Comparison of ENCODE assay signal across 1 cellular context in genomic region chr5:180670157-180670556, GRCh38.
TF ChIP-seq lines count a peak whose summit lies in the region.

No MANE protein-coding gene starts in this region.

TF ChIP-seq in H1, 55 proteins besides CTCF, POLR2A, EP300 and RAD21:
- TF ChIP-seq TAF7 (optimal IDR thresholded peaks at IDR 0.05; ENCODE audit: borderline replicate concordance, low read depth, low read length): no peak
- no peak for TF ChIP-seq MAFK (IDR thresholded peaks at IDR 0.05; ENCODE audit: low read depth, low read length)
- no peak for TF ChIP-seq CBX8 (IDR thresholded peaks at IDR 0.05; ENCODE audit: borderline replicate concordance, low read depth, low read length)
- no peak for TF ChIP-seq SRF (IDR thresholded peaks at IDR 0.05; ENCODE audit: low read depth, low read length)
- TF ChIP-seq TCF12 (IDR thresholded peaks at IDR 0.05; ENCODE audit: low read depth, low read length): no peak
- no peak for TF ChIP-seq POLR2AphosphoS5 (IDR thresholded peaks at IDR 0.05; ENCODE audit: low read depth, low read length)
- no peak for TF ChIP-seq JUND (IDR thresholded peaks at IDR 0.05; ENCODE audit: low read length)
- TF ChIP-seq PHF8 (conservative IDR thresholded peaks at IDR 0.05; ENCODE audit: low read depth, low read length): no peak
- TF ChIP-seq BRCA1 (IDR thresholded peaks at IDR 0.05; ENCODE audit: low read depth, low read length): no peak
- no peak for TF ChIP-seq CTBP2 (IDR thresholded peaks at IDR 0.05; ENCODE audit: borderline replicate concordance, insufficient read depth, insufficient read length, low read length)
- no peak for TF ChIP-seq SIRT6 (IDR thresholded peaks at IDR 0.05; ENCODE audit: low read length)
